ENCODE assay signal across 8 cellular contexts in the genomic region with DNA sequence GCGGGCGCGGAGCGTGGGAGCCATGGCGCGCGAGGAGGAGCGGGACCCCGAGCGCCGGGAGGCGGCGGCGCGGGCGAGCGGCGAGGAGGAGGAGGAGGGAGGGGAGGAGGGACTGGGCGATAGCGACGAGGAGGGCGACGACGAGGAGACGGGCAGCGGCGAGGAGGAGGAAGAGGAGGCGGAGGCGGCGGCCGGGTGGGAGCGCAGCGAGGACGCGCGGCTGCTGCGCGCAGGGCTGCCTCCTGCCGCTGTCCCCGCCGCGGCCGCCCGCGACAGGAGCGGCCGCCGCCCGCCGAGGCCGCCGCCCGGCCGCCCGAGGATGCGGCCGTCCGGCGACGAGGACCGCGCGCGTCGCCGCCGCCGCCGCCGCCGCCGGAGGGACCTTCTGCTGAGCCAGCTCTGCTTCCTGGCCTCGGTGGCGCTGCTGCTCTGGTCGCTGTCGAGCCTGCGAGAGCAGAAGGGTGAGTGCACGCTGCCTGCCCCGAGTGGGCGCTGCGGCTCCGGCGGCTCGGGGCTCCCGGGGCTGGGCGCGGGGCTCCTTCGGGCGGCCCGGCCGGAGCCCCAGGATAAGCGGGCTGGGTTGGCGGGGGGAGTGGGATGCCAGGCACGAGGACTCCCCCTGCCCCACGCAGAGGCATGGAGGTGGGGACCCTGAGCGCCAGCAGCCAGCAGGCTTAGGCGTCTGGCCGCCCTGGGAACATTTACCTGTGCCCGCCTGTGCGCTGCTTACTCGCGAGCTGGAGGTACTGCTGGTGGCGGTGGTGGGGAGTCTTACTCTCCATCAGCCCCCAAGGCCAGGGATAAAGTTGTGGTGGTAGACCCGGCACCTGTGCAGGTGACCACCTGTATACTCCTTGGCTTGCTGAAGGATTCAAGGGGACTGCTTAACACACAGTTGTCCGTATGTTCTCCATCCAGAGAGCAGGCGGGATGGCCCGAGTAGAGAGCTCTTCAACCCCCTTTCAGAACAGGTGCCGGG. TPM values are rescaled to one million over a fixed set of nuclear protein-coding genes. Genes with fewer than 3 reads are reported as not detected.
DNase-seq lines count a peak whose midpoint lies in the region; ATAC-seq and TF ChIP-seq lines count a peak whose summit lies in the region.

A gene (plus strand): TSS at position 119 of the 979 bp plus-strand sequence.

- no peak within 1 kb of the TSS for H3K4me3 ChIP-seq in BE2C (ENCODE audit: low read depth, low read length)
- peak within 1 kb of the TSS; percentile 58 for H3K4me3 ChIP-seq in right cardiac atrium (ENCODE audit: low read length)
- no peak within 1 kb of the TSS for H3K4me3 ChIP-seq in CD4-positive, alpha-beta memory T cell (ENCODE audit: low read length in 2 of 2)

- H3K27me3 ChIP-seq in BE2C (peaks cover 34% of the 10 kb centered on the region), right cardiac atrium (ENCODE audit: control insufficient read depth, insufficient read depth) (peaks cover 3% of the 10 kb centered on the region)
- H3K27me3 ChIP-seq in CD4-positive, alpha-beta memory T cell (ENCODE audit: insufficient read depth, low read length), result no peaks in the 10 kb centered on the region

- H3K27ac ChIP-seq in right cardiac atrium (ENCODE audit: low read length), result no peak within 1 kb of the TSS
- no peak within 1 kb of the TSS for H3K27ac ChIP-seq in CD4-positive, alpha-beta memory T cell (ENCODE audit: low read depth, low read length)

- peaks cover 0 to 3% (median 0%) of the 10 kb centered on the region in 8 donors for H3K9me3 Mint-ChIP-seq in CD4-positive, alpha-beta memory T cell

- CTCF ChIA-PET in CD4-positive, alpha-beta memory T cell (lab: Charles Lee; ENCODE audit: partially characterized antibody), result interaction anchor here (1.1 kb wide), 1 partner anchor 8 kb away, joined by 3 read pairs; no protein-coding TSS in a partner anchor

- TF ChIP-seq CTCF in BE2C (IDR thresholded peaks at IDR 0.05; ENCODE audit: low read depth, low read length), result no peak

- peak within 1 kb of the TSS in 2 of 8 donors; percentile 39 to 57 for H3K4me3 Mint-ChIP-seq in CD4-positive, alpha-beta memory T cell

- H3K27me3 Mint-ChIP-seq in CD4-positive, alpha-beta memory T cell, result peaks cover 26 to 41% of the 10 kb centered on the region in 2 donors

- POLR2A ChIA-PET in CD4-positive, alpha-beta memory T cell (lab: Charles Lee; ENCODE audit: partially characterized antibody), result no interaction called here

- DNase-seq in BE2C (peak; percentile 33), NCI-H128 (lab: John Stamatoyannopoulos, UW; ENCODE audit: unreplicated experiment) (peak; percentile 53), anterior cingulate cortex (lab: John Stamatoyannopoulos, UW) (peak in 40 of 58 donors; percentile 13 to 75 (median 42)), right cardiac atrium (peak; percentile 78 to 90 (median 89)), posterior cingulate gyrus (peak in 9 of 10 donors; percentile 47 to 96 (median 71)), NCI-H2107 (lab: John Stamatoyannopoulos, UW) (no peak)
- DNase-seq in CD4-positive, alpha-beta memory T cell, result no peak

- H3K9me3 ChIP-seq in BE2C (no peaks in the 10 kb centered on the region), right cardiac atrium (ENCODE audit: control insufficient read depth, low read length) (no peaks in the 10 kb centered on the region)
- H3K9me3 ChIP-seq in CD4-positive, alpha-beta memory T cell (ENCODE audit: control insufficient read depth in 1 of 2, low read length in 2 of 2), result no peaks in the 10 kb centered on the region

- no peaks in the 10 kb centered on the region for H3K36me3 ChIP-seq in BE2C
- no peaks in the 10 kb centered on the region for H3K36me3 ChIP-seq in CD4-positive, alpha-beta memory T cell (ENCODE audit: insufficient read depth, low read length)

- H3K4me1 Mint-ChIP-seq in CD4-positive, alpha-beta memory T cell, result peaks cover 0 to 3% (median 0%) of the 10 kb centered on the region in 4 donors

- no peaks in the 10 kb centered on the region for H3K36me3 Mint-ChIP-seq in CD4-positive, alpha-beta memory T cell

- H3K27ac Mint-ChIP-seq in CD4-positive, alpha-beta memory T cell, result no peak within 1 kb of the TSS

- ATAC-seq in GM18519 (IDR thresholded peaks at IDR 0.05; ENCODE audit: low FRiP score, unreplicated experiment) (peak; percentile 66), right cardiac atrium (peak; percentile 85 to 87)

- H3K4me1 ChIP-seq in BE2C, result no peaks in the 10 kb centered on the region
- no peaks in the 10 kb centered on the region for H3K4me1 ChIP-seq in right cardiac atrium (ENCODE audit: control insufficient read depth, insufficient read depth, low read length)
- no peaks in the 10 kb centered on the region for H3K4me1 ChIP-seq in CD4-positive, alpha-beta memory T cell (ENCODE audit: insufficient read depth, low read length)

- intact Hi-C loops in right cardiac atrium (cut with DNase I), result loop anchor here in 1 of 4 donors (10.0 kb wide), 1 partner anchor 192 kb away; no protein-coding TSS in a partner anchor
- intact Hi-C loops in posterior cingulate gyrus (cut with DNase I), result loop anchor here (5.0 kb wide), 1 partner anchor 369 kb away; no protein-coding TSS in a partner anchor
- intact Hi-C loops in CD4-positive, alpha-beta memory T cell (cut with micrococcal nuclease), result no loop called here

- 3% methylated on average over 108 of the region's 108 CpGs for WGBS in right cardiac atrium

RNA-seq across cellular contexts. Expression of the gene that starts here (rescaled TPM):
- not detected for polyA plus RNA-seq in BE2C (2012; ENCODE audit: insufficient read depth, insufficient read length, low read depth)
- total RNA-seq in right cardiac atrium, result 1 to 10 TPM in 2 of 4 donors, under 1 TPM in 2; 0.57 to 1.1 (median 0.90) TPM
- polyA plus RNA-seq in right cardiac atrium, result 0.66 TPM
- not detected for total RNA-seq in CD4-positive, alpha-beta memory T cell
- not detected for polyA plus RNA-seq in CD4-positive, alpha-beta memory T cell

Comparison
In these comparisons a context has a peak if more than half of its experiments do, and no peak if none do; other contexts are left out.
1. DNase-seq: peak in BE2C (single experiment), NCI-H128 (single experiment), anterior cingulate cortex (40 of 58), right cardiac atrium (3 of 3) and posterior cingulate gyrus (9 of 10); none in CD4-positive, alpha-beta memory T cell (0 of 5) and NCI-H2107 (single experiment).